ENCODE assay signal across 15 cellular contexts in the genomic region with DNA sequence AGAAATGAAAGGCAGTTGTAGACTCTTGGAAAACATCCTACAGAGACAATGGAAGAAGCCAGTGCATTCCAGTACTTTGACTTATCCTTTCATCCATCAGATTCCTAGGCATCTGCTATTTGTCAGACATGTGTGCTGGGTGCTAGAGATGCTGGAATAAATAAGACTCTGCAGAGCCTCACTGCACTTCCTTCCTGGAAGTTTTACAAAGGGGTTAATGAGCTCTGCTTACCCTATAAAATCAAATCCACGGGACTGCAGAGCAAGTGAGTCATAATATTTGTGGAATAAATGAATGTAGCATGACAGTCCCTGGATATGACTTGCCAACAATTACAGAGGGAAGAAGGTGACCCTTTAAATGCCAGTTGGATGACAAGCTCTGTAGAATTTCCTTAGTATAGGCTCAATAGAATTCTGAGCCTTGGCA. TPM values are rescaled to one million over a fixed set of nuclear protein-coding genes. Genes with fewer than 3 reads are reported as not detected.
DNase-seq lines count a peak whose midpoint lies in the region; ATAC-seq and TF ChIP-seq lines count a peak whose summit lies in the region.
"Had no signal": no experiment of that assay in that cellular context is flagged by ENCODE, and none has a peak within 500 bp of the region (broad histone marks: within the 10 kb centered on the region; RNA-seq: fewer than 3 reads in every experiment).

No MANE protein-coding gene starts in this region.

- DNase-seq in HT-29 (ENCODE audit: low spot score), result peak; percentile 65
- DNase-seq in amniotic stem cell (lab: John Stamatoyannopoulos, UW), result peak; percentile 45
- DNase-seq in foreskin fibroblast, result peak; percentile 83 to 88
- no peak for DNase-seq in putamen (ENCODE audit: low spot score)
- no peak for DNase-seq in dorsolateral prefrontal cortex
- DNase-seq in posterior vena cava (ENCODE audit: low spot score), result no peak
- DNase-seq: activated CD4-positive, alpha-beta T cell treated with anti-CD3 and anti-CD28 coated beads for 36 hours; DND-41; hippocampal formation; NCI-H1105; NCI-H524 treated with DMSO at 0.1 percent for 48 hours; SJCRH30 had no signal

- no peak overlapping the region for H3K27ac ChIP-seq in dorsolateral prefrontal cortex
- H3K27ac ChIP-seq: HL-60, SJCRH30 had no signal

- TF ChIP-seq CTCF in foreskin fibroblast (IDR thresholded peaks at IDR 0.05; ENCODE audit: low read depth, low read length) (no peak), dorsolateral prefrontal cortex (IDR thresholded peaks at IDR 0.05 in 54 of 56, conservative IDR thresholded peaks at IDR 0.05 in 2 of 56; ENCODE audit: low read depth in 1 of 56, partially characterized antibody in 56 of 56) (no peak)

- no peak for ATAC-seq in HG02885 (IDR thresholded peaks at IDR 0.05; ENCODE audit: poor library complexity, unreplicated experiment)
- ATAC-seq: activated CD4-positive, alpha-beta T cell treated with anti-CD3 and anti-CD28 coated beads for 36 hours had no signal

- intact Hi-C loops in dorsolateral prefrontal cortex (cut with DNase I) (no loop called here), posterior vena cava (cut with DNase I) (loop anchor here (5.0 to 10.0 kb wide), 2 partner anchors 48 to 50 kb away; no protein-coding TSS in a partner anchor)

- H3K27me3 ChIP-seq in dorsolateral prefrontal cortex, result peaks cover 0 to 3% (median 0%) of the 10 kb centered on the region in 45 donors
- H3K27me3 ChIP-seq: SJCRH30 had no signal

- H3K4me3 ChIP-seq in foreskin fibroblast (ENCODE audit: low read depth in 1 of 2, low read length in 2 of 2), result no peak overlapping the region
- H3K4me3 ChIP-seq in dorsolateral prefrontal cortex, result no peak overlapping the region
- H3K4me3 ChIP-seq: lung, SJCRH30 had no signal

RNA-seq across cellular contexts. Expression of a gene that starts 52.7 kb away (rescaled TPM):
- total RNA-seq in HT-29 (2014; rRNA removed; shearing (Covaris generic)), result 9.8 and 10.5 TPM in 2 replicates
- total RNA-seq in dorsolateral prefrontal cortex (10 to 100 TPM; 23.5 to 96.6 (median 54.7) TPM), posterior vena cava (10 to 100 TPM; 30.1 to 56.9 TPM)

Comparison
In these comparisons a context has a peak if more than half of its experiments do, and no peak if none do; other contexts are left out.
1. DNase-seq: peak in HT-29 (single experiment), amniotic stem cell (single experiment) and foreskin fibroblast (2 of 2); none in putamen (single experiment), dorsolateral prefrontal cortex (0 of 10) and posterior vena cava (single experiment).
2. intact Hi-C loops: an anchor here in posterior vena cava (5.0 to 10.0 kb wide); none called in dorsolateral prefrontal cortex.